In genomic region chr11:72829178-72829577, GRCh38 we compare ENCODE assay signal across 21 cellular contexts. TPM values are rescaled to one million over a fixed set of nuclear protein-coding genes. Genes with fewer than 3 reads are reported as not detected.
DNase-seq lines count a peak whose midpoint lies in the region; ATAC-seq and TF ChIP-seq lines count a peak whose summit lies in the region.
"Had no signal": no experiment of that assay in that cellular context is flagged by ENCODE, and none has a peak within 500 bp of the region (broad histone marks: within the 10 kb centered on the region; RNA-seq: fewer than 3 reads in every experiment).

No MANE protein-coding gene starts in this region.

- peaks cover 54% of the 10 kb centered on the region for H3K36me3 Mint-ChIP-seq in CD4-positive, alpha-beta T cell (ENCODE audit: low read depth)
- peaks cover 0 to 7% (median 3%) of the 10 kb centered on the region in 3 donors for H3K36me3 Mint-ChIP-seq in immature natural killer cell

- no peak overlapping the region for H3K27ac ChIP-seq in CD4-positive, alpha-beta T cell (ENCODE audit: low read depth, low read length)
- H3K27ac ChIP-seq in MM.1S (ENCODE audit: low read length) = peak overlapping the region; percentile 92
- peak overlapping the region; percentile 98 for H3K27ac ChIP-seq in neutrophil
- H3K27ac ChIP-seq: brain microvascular endothelial cell, vagina had no signal

- no peak overlapping the region for H3K4me3 Mint-ChIP-seq in CD4-positive, alpha-beta T cell
- H3K4me3 Mint-ChIP-seq in immature natural killer cell = no peak overlapping the region

- H3K79me2 ChIP-seq in MM.1S (ENCODE audit: low read length) = peaks cover 9% of the 10 kb centered on the region; the same call in 1 of the 2 replicates

- H3K4me1 ChIP-seq in MM.1S (ENCODE audit: low read length) = peaks cover 32% of the 10 kb centered on the region
- H3K4me1 ChIP-seq in neutrophil (ENCODE audit: control insufficient read depth in 1 of 2, insufficient read depth in 1 of 2, low read depth in 1 of 2, low read length in 1 of 2) = peaks cover 25 to 37% of the 10 kb centered on the region in 2 experiments

- H3K4me2 ChIP-seq in MM.1S (ENCODE audit: low read depth, low read length) = peak overlapping the region; percentile 52

- POLR2A ChIA-PET in CD4-positive, alpha-beta T cell (lab: Charles Lee) = interaction anchor here (0.8 kb wide), 1 partner anchor 158 kb away, joined by 3 read pairs; no protein-coding TSS in a partner anchor

- H3K27me3 ChIP-seq in CD4-positive, alpha-beta T cell (ENCODE audit: control insufficient read depth, insufficient read depth, low read length) = no peaks in the 10 kb centered on the region
- no peaks in the 10 kb centered on the region for H3K27me3 ChIP-seq in MM.1S (replicated peaks; ENCODE audit: insufficient read depth, low read length)
- no peaks in the 10 kb centered on the region for H3K27me3 ChIP-seq in neutrophil
- H3K27me3 ChIP-seq: brain microvascular endothelial cell, testis, vagina had no signal

- H3K4me3 ChIP-seq in MM.1S (ENCODE audit: low read length) (no peak overlapping the region), neutrophil (ENCODE audit: low read depth in 1 of 2, low read length in 1 of 2) (no peak overlapping the region)
- H3K4me3 ChIP-seq: skin epidermis, testis, vagina had no signal

- CTCF ChIA-PET in CD4-positive, alpha-beta T cell (lab: Charles Lee) = no interaction called here

- no peak for ATAC-seq in CD4-positive, alpha-beta T cell (ENCODE audit: poor library complexity)
- ATAC-seq: SK-N-SH treated with all-trans-retinoic acid at 6 μM for 48 hours had no signal

- no peaks in the 10 kb centered on the region for H3K9me3 Mint-ChIP-seq in CD4-positive, alpha-beta T cell
- no peaks in the 10 kb centered on the region for H3K9me3 Mint-ChIP-seq in immature natural killer cell

- H2AFZ ChIP-seq in MM.1S (ENCODE audit: low read length) = no peak overlapping the region

- H4K20me1 ChIP-seq in MM.1S (ENCODE audit: insufficient read depth, low read length) = no peaks in the 10 kb centered on the region

- H3K27me3 Mint-ChIP-seq in CD4-positive, alpha-beta T cell = no peaks in the 10 kb centered on the region
- H3K27me3 Mint-ChIP-seq in immature natural killer cell (ENCODE audit: low read depth in 3 of 3) = peaks cover 0 to 14% (median 9%) of the 10 kb centered on the region in 3 donors

- H3K9me2 ChIP-seq in MM.1S (replicated peaks; ENCODE audit: insufficient read depth, low read length) = no peaks in the 10 kb centered on the region

- intact Hi-C loops in CD4-positive, alpha-beta T cell (cut with DNase I, micrococcal nuclease) = no loop called here

- peaks cover 27% of the 10 kb centered on the region for H3F3A ChIP-seq in MM.1S (ENCODE audit: insufficient read depth, low read length)

- H3K36me3 ChIP-seq in MM.1S (replicated peaks; ENCODE audit: insufficient read depth, low read length) (no peaks in the 10 kb centered on the region), neutrophil (peaks cover 92% of the 10 kb centered on the region)
- H3K36me3 ChIP-seq: brain microvascular endothelial cell had no signal

- no peaks in the 10 kb centered on the region for H3K9me3 ChIP-seq in CD4-positive, alpha-beta T cell (ENCODE audit: control insufficient read depth, low read length)
- H3K9me3 ChIP-seq in MM.1S (replicated peaks; ENCODE audit: insufficient read depth, low read length) (no peaks in the 10 kb centered on the region), neutrophil (no peaks in the 10 kb centered on the region)
- H3K9me3 ChIP-seq: testis, vagina had no signal

- H3K27ac Mint-ChIP-seq in CD4-positive, alpha-beta T cell = peak overlapping the region; percentile 84
- peak overlapping the region; percentile 80 to 98 (median 96) for H3K27ac Mint-ChIP-seq in immature natural killer cell

- no peak for DNase-seq in CD4-positive, alpha-beta T cell
- DNase-seq in MM.1S = no peak
- DNase-seq in immature natural killer cell = no peak
- DNase-seq in NCI-H1436 treated with DMSO at 0.1 percent for 48 hours (lab: John Stamatoyannopoulos, UW) = no peak
- no peak for DNase-seq in T1000 (lab: John Stamatoyannopoulos, UW)
- no peak for DNase-seq in NOMO-1 (lab: John Stamatoyannopoulos, UW; ENCODE audit: unreplicated experiment in 2 of 2)
- DNase-seq: activated CD4-positive, CD25-positive, alpha-beta regulatory T cell; brain microvascular endothelial cell; glutamatergic neuron; KBM-7; kidney glomerular epithelial cell; NCI-H2171 treated with DMSO at 0.1 percent for 48 hours; NCI-H69; stimulated activated CD4-positive, alpha-beta T cell treated with anti-CD3 and anti-CD28 coated beads, Interleukin-2, amount 100 ng/mL, for 24 hours; stimulated activated naive CD4-positive, alpha-beta T cell; T-helper 9 cell; testis had no signal

- peak overlapping the region; percentile 57; the same call in 1 of the 2 replicates for H3K9ac ChIP-seq in MM.1S (ENCODE audit: low read length)

- TF ChIP-seq CTCF in CD4-positive, alpha-beta T cell (IDR thresholded peaks at IDR 0.05) = no peak
- TF ChIP-seq CTCF in MM.1S (IDR thresholded peaks at IDR 0.05; ENCODE audit: low read length) (no peak), neutrophil (IDR thresholded peaks at IDR 0.05) (no peak)

- peaks cover 13% of the 10 kb centered on the region for H3K4me1 Mint-ChIP-seq in CD4-positive, alpha-beta T cell (ENCODE audit: low read depth)
- peaks cover 24 to 31% of the 10 kb centered on the region in 2 donors for H3K4me1 Mint-ChIP-seq in immature natural killer cell

RNA-seq across cellular contexts. Expression of gene ATG16L2, which starts 15.0 kb away (rescaled TPM):
- total RNA-seq in CD4-positive, alpha-beta T cell = 10 to 100 TPM; 58.3 to 61.6 TPM
- polyA plus RNA-seq in immature natural killer cell = 10 to 100 TPM; 11.4 to 24.6 (median 18.7) TPM

RNA-seq across cellular contexts. Expression of gene STARD10, which starts 35.3 kb away (rescaled TPM):
- total RNA-seq in CD4-positive, alpha-beta T cell = 10 to 100 TPM; 10.5 to 12.9 TPM
- polyA plus RNA-seq in immature natural killer cell = 10 to 100 TPM; 26.3 to 50.1 (median 35.6) TPM
